In the genomic region with DNA sequence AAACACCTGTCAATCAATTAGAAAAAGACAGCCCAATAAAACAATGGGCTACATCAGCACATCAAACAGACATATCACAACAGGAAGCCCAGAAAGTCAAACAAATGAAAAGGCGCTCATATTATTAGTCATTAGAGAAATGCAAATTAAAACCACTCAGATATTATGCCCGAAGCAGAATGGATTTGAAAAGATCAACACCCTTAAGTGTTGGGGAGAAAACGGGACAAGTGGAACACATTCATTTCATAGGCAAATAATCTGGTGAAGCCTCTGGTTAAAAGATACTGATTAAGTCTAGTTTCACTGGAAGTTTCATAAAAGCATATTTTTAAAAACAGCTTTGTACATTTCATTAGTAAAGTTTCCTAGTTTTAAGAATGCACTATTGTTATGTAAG, we compare ENCODE assay signal across 10 cellular contexts. TPM values are rescaled to one million over a fixed set of nuclear protein-coding genes. Genes with fewer than 3 reads are reported as not detected.
"Had no signal": no experiment of that assay in that cellular context is flagged by ENCODE, and none has a peak within 500 bp of the region (broad histone marks: within the 10 kb centered on the region; RNA-seq: fewer than 3 reads in every experiment).

No MANE protein-coding gene starts in this region.

- FAIRE-seq: HepG2, HTR-8/SVneo had no signal

- H3K27ac ChIP-seq: HL-60, KMS-11 had no signal

- DNase-seq: IMR-90, KBM-7, KG1 had no signal

- H3K9ac ChIP-seq: KMS-11 had no signal

- H3K4me2 ChIP-seq: KMS-11 had no signal

- H3K4me3 Mint-ChIP-seq: IgD-negative memory B cell had no signal

- H3K4me1 Mint-ChIP-seq: IgD-negative memory B cell had no signal

RNA-seq across cellular contexts. Expression of a gene that starts 17.4 kb away (rescaled TPM):
- total RNA-seq: HepG2, HT-29, HT1080, IMR-90 had no signal
- polyA plus RNA-seq: HepG2, IgD-negative memory B cell, IMR-90 had no signal

RNA-seq across cellular contexts. Expression of a gene that starts 38.1 kb away (rescaled TPM):
- total RNA-seq: HepG2, HT-29, IMR-90 had no signal
- polyA plus RNA-seq: HepG2, IgD-negative memory B cell had no signal

RNA-seq across cellular contexts. Expression of a gene that starts 48.1 kb away (rescaled TPM):
- total RNA-seq: HepG2, HT-29, HT1080, IMR-90 had no signal
- polyA plus RNA-seq: HepG2, IgD-negative memory B cell, IMR-90 had no signal
